In genomic region chr20:20877079-20877478, GRCh38 we compare ENCODE assay signal across 27 cellular contexts.
"Had no signal": no experiment of that assay in that cellular context is flagged by ENCODE, and none has a peak within 500 bp of the region (broad histone marks: within the 10 kb centered on the region; RNA-seq: fewer than 3 reads in every experiment).

No MANE protein-coding gene starts in this region.

- H3K27ac ChIP-seq: stomach, suprapubic skin, testis, thoracic aorta, thyroid gland, tibial artery, tibial nerve, transverse colon, upper lobe of left lung, upper lobe of right lung, uterus, vagina had no signal

- H3K4me3 ChIP-seq: stomach, suprapubic skin, testis, thoracic aorta, thyroid gland, tibial artery, tibial nerve, transverse colon, upper lobe of left lung, upper lobe of right lung, uterus, vagina had no signal

- FAIRE-seq: urothelium cell line had no signal

- DNase-seq: stimulated activated CD4-positive, alpha-beta T cell treated with anti-CD3 and anti-CD28 coated beads, Interleukin-2, amount 100 ng/mL, for 48 hours; stimulated activated CD4-positive, alpha-beta T cell treated with anti-CD3 and anti-CD28 coated beads, Interleukin-4, amount 100 ng/mL, for 1 hour; stimulated activated CD4-positive, alpha-beta T cell treated with anti-CD3 and anti-CD28 coated beads, Interleukin-4, amount 100 ng/mL, for 24 hours; stimulated activated CD4-positive, alpha-beta T cell treated with anti-CD3 and anti-CD28 coated beads, Interleukin-4, amount 100 ng/mL, for 4 hours; stimulated activated CD8-positive, alpha-beta memory T cell treated with anti-CD3 and anti-CD28 coated beads, Interleukin-4, amount 100 ng/mL, for 48 hours; stimulated activated naive B cell treated with anti-CD40 and anti-IgM and Interleukin-4, amounts not matched to agents 10 μg/mL and 1 μg/mL and 100 μg/mL, for 72 hours; stimulated activated naive CD4-positive, alpha-beta T cell; stimulated activated naive CD4-positive, alpha-beta T cell treated with Interleukin-2 at 50 U/mL for 16 hours; stimulated activated naive CD8-positive, alpha-beta T cell treated with anti-CD3 and anti-CD28 coated beads, Interleukin-15, amount 100 ng/mL, for 72 hours; stimulated activated naive CD8-positive, alpha-beta T cell treated with anti-CD3 and anti-CD28 coated beads, Interleukin-15, Interleukin-2, amounts not matched to agents 100 U/mL and 50 U/mL, for 24 hours; stomach; substantia nigra; testis; thyroid gland; tibial artery; transverse colon; trophoblast cell; upper lobe of left lung; upper lobe of right lung; uterus had no signal

- H3K9me3 ChIP-seq: stomach, suprapubic skin, testis, thoracic aorta, thyroid gland, tibial artery, tibial nerve, transverse colon, upper lobe of left lung, upper lobe of right lung, uterus, vagina had no signal

- H3K4me1 ChIP-seq: stomach, suprapubic skin, testis, thyroid gland, tibial artery, tibial nerve, transverse colon, upper lobe of left lung, upper lobe of right lung, uterus, vagina had no signal

- H3K27me3 ChIP-seq: testis, thyroid gland, tibial artery, tibial nerve, upper lobe of left lung, uterus, vagina had no signal

- H3K36me3 ChIP-seq: stomach, suprapubic skin, thoracic aorta, thyroid gland, tibial artery, tibial nerve, transverse colon, upper lobe of left lung, upper lobe of right lung, uterus, vagina had no signal

- ATAC-seq: stimulated activated effector memory CD8-positive, alpha-beta T cell treated with anti-CD3 and anti-CD28 coated beads, Interleukin-12 subunit alpha, Interleukin-12 subunit beta, amount 100 ng/mL, for 72 hours; stimulated activated memory B cell treated with anti-CD40 and anti-IgM and Interleukin-4, amounts not matched to agents 10 μg/mL and 1 μg/mL and 100 μg/mL, for 72 hours; stimulated activated naive B cell treated with anti-CD40 and anti-IgM and Interleukin-4, amounts not matched to agents 10 μg/mL and 1 μg/mL and 100 μg/mL, for 72 hours; stimulated activated naive CD8-positive, alpha-beta T cell treated with anti-CD3 and anti-CD28 coated beads, Interleukin-15, amount 100 ng/mL, for 72 hours; stimulated activated naive CD8-positive, alpha-beta T cell treated with anti-CD3 and anti-CD28 coated beads, Interleukin-15, Interleukin-2, amounts not matched to agents 100 U/mL and 50 U/mL, for 24 hours; upper lobe of right lung had no signal
